ENCODE assay signal across 1 cellular context in the genomic region with DNA sequence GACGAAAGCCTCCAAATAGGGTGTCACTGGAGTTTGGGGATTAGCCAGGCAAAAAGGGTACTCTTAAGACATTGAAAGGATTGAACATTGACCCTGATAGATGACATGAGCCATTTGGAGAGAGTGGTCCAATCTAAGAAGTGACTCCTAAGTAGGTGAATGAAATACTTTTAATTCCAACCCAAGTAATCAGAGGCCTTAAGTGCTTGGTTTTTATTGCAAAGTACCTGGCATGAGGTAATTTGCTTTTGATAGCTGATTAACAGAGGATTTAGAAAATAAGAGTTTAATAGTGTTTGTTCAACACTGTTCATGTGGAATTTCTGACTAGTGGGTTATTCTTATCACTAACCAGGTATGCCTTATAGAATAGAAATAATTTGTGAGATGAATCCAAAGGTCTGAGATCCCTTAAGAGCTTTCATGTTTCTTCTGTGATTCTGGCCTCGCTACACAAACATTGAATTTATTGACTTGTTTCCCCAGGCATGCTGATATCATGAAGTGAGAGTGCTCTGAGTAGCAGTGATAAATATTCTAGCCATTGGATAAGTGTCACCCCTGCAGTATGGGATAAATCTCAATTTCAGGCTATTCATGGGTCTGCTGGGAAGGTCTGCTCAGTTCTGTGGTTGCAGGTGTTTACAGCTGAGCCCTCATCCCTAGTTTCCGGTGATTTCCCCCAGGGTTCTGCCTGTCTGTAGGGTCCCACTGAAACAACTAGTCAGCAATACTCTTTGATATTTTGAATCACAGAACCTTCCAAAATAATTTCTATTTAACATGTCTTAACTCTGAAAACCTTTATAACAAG.
TF ChIP-seq lines count a peak whose summit lies in the region.

No MANE protein-coding gene starts in this region.

TF ChIP-seq in HEK293, 187 proteins besides CTCF, POLR2A, EP300 and RAD21 (continued from another document and continues in another):
- TF ChIP-seq, protein P1, sequence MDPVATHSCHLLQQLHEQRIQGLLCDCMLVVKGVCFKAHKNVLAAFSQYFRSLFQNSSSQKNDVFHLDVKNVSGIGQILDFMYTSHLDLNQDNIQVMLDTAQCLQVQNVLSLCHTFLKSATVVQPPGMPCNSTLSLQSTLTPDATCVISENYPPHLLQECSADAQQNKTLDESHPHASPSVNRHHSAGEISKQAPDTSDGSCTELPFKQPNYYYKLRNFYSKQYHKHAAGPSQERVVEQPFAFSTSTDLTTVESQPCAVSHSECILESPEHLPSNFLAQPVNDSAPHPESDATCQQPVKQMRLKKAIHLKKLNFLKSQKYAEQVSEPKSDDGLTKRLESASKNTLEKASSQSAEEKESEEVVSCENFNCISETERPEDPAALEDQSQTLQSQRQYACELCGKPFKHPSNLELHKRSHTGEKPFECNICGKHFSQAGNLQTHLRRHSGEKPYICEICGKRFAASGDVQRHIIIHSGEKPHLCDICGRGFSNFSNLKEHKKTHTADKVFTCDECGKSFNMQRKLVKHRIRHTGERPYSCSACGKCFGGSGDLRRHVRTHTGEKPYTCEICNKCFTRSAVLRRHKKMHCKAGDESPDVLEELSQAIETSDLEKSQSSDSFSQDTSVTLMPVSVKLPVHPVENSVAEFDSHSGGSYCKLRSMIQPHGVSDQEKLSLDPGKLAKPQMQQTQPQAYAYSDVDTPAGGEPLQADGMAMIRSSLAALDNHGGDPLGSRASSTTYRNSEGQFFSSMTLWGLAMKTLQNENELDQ (tag by site-specific recombination; IDR thresholded peaks at IDR 0.05; ENCODE audit: low read depth), result no peak
- TF ChIP-seq ZNF335 (tag by site-specific recombination; conservative IDR thresholded peaks at IDR 0.05) (no peak), ZNF169 (tag by site-specific recombination; IDR thresholded peaks at IDR 0.05) (no peak), OSR2 (tag by site-specific recombination; IDR thresholded peaks at IDR 0.05) (peak; percentile 54; the same call in 1 of the 2 replicates), ZNF19 (tag by site-specific recombination; IDR thresholded peaks at IDR 0.05; ENCODE audit: low read depth) (no peak), ZNF600 (tag by site-specific recombination; IDR thresholded peaks at IDR 0.05) (no peak), ZNF366 (tag by site-specific recombination; conservative IDR thresholded peaks at IDR 0.05) (peak; percentile 13; the same call in 1 of the 2 replicates), ZNF248 (tag by site-specific recombination; IDR thresholded peaks at IDR 0.05) (no peak), SCRT2 (tag by site-specific recombination; IDR thresholded peaks at IDR 0.05) (no peak), ZNF292 (tag by site-specific recombination; IDR thresholded peaks at IDR 0.05; ENCODE audit: borderline replicate concordance, low read depth) (no peak), HOXD13 (CRISPR knock-in tag; IDR thresholded peaks at IDR 0.05; ENCODE audit: borderline replicate concordance) (no peak), ZNF701 (tag by site-specific recombination; IDR thresholded peaks at IDR 0.05) (no peak), ZNF555 (tag by site-specific recombination; conservative IDR thresholded peaks at IDR 0.05) (no peak), KLF16 (tag by site-specific recombination; IDR thresholded peaks at IDR 0.05) (no peak), ZNF48 (tag by site-specific recombination; IDR thresholded peaks at IDR 0.05) (no peak), ZNF239 (tag by site-specific recombination; IDR thresholded peaks at IDR 0.05) (no peak), ZNF202 (tag by site-specific recombination; IDR thresholded peaks at IDR 0.05; ENCODE audit: borderline replicate concordance) (no peak), BCL11A (tag by site-specific recombination; IDR thresholded peaks at IDR 0.05; ENCODE audit: low read depth) (no peak), GLIS2 (tag by site-specific recombination; IDR thresholded peaks at IDR 0.05) (no peak), ZNF549 (tag by site-specific recombination; IDR thresholded peaks at IDR 0.05) (no peak), ZNF629 (tag by site-specific recombination; IDR thresholded peaks at IDR 0.05) (peak; percentile 27; the same call in 1 of the 2 replicates), ZNF404 (tag by site-specific recombination; IDR thresholded peaks at IDR 0.05) (no peak), ZNF623 (tag by site-specific recombination; IDR thresholded peaks at IDR 0.05) (no peak), ZNF391 (tag by site-specific recombination; IDR thresholded peaks at IDR 0.05; ENCODE audit: borderline replicate concordance, low read depth) (no peak), REPIN1 (tag by site-specific recombination; IDR thresholded peaks at IDR 0.05; ENCODE audit: low read depth) (no peak), ZSCAN30 (tag by site-specific recombination; IDR thresholded peaks at IDR 0.05) (no peak), ZNF791 (tag by site-specific recombination; IDR thresholded peaks at IDR 0.05) (no peak), ZNF175 (tag by site-specific recombination; IDR thresholded peaks at IDR 0.05) (no peak), ZNF10 (tag by site-specific recombination; IDR thresholded peaks at IDR 0.05) (no peak; the same call in none of the 2 replicates), ZNF610 (tag by site-specific recombination; IDR thresholded peaks at IDR 0.05; ENCODE audit: borderline replicate concordance) (no peak)
- TF ChIP-seq, protein P2, sequence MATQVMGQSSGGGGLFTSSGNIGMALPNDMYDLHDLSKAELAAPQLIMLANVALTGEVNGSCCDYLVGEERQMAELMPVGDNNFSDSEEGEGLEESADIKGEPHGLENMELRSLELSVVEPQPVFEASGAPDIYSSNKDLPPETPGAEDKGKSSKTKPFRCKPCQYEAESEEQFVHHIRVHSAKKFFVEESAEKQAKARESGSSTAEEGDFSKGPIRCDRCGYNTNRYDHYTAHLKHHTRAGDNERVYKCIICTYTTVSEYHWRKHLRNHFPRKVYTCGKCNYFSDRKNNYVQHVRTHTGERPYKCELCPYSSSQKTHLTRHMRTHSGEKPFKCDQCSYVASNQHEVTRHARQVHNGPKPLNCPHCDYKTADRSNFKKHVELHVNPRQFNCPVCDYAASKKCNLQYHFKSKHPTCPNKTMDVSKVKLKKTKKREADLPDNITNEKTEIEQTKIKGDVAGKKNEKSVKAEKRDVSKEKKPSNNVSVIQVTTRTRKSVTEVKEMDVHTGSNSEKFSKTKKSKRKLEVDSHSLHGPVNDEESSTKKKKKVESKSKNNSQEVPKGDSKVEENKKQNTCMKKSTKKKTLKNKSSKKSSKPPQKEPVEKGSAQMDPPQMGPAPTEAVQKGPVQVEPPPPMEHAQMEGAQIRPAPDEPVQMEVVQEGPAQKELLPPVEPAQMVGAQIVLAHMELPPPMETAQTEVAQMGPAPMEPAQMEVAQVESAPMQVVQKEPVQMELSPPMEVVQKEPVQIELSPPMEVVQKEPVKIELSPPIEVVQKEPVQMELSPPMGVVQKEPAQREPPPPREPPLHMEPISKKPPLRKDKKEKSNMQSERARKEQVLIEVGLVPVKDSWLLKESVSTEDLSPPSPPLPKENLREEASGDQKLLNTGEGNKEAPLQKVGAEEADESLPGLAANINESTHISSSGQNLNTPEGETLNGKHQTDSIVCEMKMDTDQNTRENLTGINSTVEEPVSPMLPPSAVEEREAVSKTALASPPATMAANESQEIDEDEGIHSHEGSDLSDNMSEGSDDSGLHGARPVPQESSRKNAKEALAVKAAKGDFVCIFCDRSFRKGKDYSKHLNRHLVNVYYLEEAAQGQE (tag by site-specific recombination; IDR thresholded peaks at IDR 0.05), result no peak
- TF ChIP-seq, protein P3, sequence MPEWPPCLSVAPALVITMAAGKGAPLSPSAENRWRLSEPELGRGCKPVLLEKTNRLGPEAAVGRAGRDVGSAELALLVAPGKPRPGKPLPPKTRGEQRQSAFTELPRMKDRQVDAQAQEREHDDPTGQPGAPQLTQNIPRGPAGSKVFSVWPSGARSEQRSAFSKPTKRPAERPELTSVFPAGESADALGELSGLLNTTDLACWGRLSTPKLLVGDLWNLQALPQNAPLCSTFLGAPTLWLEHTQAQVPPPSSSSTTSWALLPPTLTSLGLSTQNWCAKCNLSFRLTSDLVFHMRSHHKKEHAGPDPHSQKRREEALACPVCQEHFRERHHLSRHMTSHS (tag by site-specific recombination; IDR thresholded peaks at IDR 0.05), result no peak
- TF ChIP-seq, protein P4, sequence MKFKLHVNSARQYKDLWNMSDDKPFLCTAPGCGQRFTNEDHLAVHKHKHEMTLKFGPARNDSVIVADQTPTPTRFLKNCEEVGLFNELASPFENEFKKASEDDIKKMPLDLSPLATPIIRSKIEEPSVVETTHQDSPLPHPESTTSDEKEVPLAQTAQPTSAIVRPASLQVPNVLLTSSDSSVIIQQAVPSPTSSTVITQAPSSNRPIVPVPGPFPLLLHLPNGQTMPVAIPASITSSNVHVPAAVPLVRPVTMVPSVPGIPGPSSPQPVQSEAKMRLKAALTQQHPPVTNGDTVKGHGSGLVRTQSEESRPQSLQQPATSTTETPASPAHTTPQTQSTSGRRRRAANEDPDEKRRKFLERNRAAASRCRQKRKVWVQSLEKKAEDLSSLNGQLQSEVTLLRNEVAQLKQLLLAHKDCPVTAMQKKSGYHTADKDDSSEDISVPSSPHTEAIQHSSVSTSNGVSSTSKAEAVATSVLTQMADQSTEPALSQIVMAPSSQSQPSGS (tag by site-specific recombination; IDR thresholded peaks at IDR 0.05; ENCODE audit: low read depth), result 0 out of 2 replicates have a peak, but pooled peaks have one; percentile 3
- TF ChIP-seq, protein P5, sequence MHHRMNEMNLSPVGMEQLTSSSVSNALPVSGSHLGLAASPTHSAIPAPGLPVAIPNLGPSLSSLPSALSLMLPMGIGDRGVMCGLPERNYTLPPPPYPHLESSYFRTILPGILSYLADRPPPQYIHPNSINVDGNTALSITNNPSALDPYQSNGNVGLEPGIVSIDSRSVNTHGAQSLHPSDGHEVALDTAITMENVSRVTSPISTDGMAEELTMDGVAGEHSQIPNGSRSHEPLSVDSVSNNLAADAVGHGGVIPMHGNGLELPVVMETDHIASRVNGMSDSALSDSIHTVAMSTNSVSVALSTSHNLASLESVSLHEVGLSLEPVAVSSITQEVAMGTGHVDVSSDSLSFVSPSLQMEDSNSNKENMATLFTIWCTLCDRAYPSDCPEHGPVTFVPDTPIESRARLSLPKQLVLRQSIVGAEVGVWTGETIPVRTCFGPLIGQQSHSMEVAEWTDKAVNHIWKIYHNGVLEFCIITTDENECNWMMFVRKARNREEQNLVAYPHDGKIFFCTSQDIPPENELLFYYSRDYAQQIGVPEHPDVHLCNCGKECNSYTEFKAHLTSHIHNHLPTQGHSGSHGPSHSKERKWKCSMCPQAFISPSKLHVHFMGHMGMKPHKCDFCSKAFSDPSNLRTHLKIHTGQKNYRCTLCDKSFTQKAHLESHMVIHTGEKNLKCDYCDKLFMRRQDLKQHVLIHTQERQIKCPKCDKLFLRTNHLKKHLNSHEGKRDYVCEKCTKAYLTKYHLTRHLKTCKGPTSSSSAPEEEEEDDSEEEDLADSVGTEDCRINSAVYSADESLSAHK (tag by site-specific recombination; IDR thresholded peaks at IDR 0.05), result no peak
- TF ChIP-seq, protein P6, sequence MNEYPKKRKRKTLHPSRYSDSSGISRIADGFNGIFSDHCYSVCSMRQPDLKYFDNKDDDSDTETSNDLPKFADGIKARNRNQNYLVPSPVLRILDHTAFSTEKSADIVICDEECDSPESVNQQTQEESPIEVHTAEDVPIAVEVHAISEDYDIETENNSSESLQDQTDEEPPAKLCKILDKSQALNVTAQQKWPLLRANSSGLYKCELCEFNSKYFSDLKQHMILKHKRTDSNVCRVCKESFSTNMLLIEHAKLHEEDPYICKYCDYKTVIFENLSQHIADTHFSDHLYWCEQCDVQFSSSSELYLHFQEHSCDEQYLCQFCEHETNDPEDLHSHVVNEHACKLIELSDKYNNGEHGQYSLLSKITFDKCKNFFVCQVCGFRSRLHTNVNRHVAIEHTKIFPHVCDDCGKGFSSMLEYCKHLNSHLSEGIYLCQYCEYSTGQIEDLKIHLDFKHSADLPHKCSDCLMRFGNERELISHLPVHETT (tag by site-specific recombination; IDR thresholded peaks at IDR 0.05), result no peak
- TF ChIP-seq, protein P7, sequence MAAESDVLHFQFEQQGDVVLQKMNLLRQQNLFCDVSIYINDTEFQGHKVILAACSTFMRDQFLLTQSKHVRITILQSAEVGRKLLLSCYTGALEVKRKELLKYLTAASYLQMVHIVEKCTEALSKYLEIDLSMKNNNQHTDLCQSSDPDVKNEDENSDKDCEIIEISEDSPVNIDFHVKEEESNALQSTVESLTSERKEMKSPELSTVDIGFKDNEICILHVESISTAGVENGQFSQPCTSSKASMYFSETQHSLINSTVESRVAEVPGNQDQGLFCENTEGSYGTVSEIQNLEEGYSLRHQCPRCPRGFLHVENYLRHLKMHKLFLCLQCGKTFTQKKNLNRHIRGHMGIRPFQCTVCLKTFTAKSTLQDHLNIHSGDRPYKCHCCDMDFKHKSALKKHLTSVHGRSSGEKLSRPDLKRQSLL (tag by site-specific recombination; IDR thresholded peaks at IDR 0.05), result no peak
- TF ChIP-seq, protein P8, sequence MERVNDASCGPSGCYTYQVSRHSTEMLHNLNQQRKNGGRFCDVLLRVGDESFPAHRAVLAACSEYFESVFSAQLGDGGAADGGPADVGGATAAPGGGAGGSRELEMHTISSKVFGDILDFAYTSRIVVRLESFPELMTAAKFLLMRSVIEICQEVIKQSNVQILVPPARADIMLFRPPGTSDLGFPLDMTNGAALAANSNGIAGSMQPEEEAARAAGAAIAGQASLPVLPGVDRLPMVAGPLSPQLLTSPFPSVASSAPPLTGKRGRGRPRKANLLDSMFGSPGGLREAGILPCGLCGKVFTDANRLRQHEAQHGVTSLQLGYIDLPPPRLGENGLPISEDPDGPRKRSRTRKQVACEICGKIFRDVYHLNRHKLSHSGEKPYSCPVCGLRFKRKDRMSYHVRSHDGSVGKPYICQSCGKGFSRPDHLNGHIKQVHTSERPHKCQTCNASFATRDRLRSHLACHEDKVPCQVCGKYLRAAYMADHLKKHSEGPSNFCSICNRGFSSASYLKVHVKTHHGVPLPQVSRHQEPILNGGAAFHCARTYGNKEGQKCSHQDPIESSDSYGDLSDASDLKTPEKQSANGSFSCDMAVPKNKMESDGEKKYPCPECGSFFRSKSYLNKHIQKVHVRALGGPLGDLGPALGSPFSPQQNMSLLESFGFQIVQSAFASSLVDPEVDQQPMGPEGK (tag by site-specific recombination; IDR thresholded peaks at IDR 0.05), result no peak
- TF ChIP-seq, protein P9, sequence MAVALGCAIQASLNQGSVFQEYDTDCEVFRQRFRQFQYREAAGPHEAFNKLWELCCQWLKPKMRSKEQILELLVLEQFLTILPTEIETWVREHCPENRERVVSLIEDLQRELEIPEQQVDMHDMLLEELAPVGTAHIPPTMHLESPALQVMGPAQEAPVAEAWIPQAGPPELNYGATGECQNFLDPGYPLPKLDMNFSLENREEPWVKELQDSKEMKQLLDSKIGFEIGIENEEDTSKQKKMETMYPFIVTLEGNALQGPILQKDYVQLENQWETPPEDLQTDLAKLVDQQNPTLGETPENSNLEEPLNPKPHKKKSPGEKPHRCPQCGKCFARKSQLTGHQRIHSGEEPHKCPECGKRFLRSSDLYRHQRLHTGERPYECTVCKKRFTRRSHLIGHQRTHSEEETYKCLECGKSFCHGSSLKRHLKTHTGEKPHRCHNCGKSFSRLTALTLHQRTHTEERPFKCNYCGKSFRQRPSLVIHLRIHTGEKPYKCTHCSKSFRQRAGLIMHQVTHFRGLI (tag by site-specific recombination; IDR thresholded peaks at IDR 0.05), result no peak
- TF ChIP-seq, protein P10, sequence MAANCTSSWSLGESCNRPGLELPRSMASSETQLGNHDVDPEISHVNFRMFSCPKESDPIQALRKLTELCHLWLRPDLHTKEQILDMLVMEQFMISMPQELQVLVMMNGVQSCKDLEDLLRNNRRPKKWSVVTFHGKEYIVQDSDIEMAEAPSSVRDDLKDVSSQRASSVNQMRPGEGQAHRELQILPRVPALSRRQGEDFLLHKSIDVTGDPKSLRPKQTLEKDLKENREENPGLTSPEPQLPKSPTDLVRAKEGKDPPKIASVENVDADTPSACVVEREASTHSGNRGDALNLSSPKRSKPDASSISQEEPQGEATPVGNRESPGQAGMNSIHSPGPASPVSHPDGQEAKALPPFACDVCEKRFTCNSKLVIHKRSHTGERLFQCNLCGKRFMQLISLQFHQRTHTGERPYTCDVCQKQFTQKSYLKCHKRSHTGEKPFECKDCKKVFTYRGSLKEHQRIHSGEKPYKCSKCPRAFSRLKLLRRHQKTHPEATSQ (tag by site-specific recombination; IDR thresholded peaks at IDR 0.05), result no peak
